ENCODE assay signal across 14 cellular contexts in the genomic region with DNA sequence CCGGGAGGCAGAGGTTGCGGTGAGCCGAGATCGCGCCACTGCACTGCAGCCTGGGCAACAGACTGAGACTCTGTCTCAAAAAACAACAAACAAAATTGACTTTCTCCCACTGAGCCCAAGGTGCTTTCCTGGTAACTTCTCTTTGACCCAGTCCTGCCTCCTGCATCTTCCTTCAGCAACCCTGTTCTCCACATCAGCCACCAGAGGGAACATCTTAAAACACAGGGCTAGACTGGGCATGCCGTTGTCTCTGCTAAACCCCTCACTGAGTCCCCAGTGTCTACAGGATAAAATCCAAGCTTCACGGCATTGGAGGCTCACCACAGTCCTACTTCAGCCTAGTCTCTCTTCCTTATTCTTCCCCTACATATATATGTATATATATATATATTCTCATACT. TPM values are rescaled to one million over a fixed set of nuclear protein-coding genes. Genes with fewer than 3 reads are reported as not detected.
A peak's percentile ranks its signal among the peaks of the same experiment; 100 is the strongest.
DNase-seq lines count a peak whose midpoint lies in the region; ATAC-seq, FAIRE-seq and TF ChIP-seq lines count a peak whose summit lies in the region.
"Had no signal": no experiment of that assay in that cellular context is flagged by ENCODE, and none has a peak within 500 bp of the region (broad histone marks: within the 10 kb centered on the region; RNA-seq: fewer than 3 reads in every experiment).

No MANE protein-coding gene starts in this region.

- POLR2A ChIA-PET in K562 (lab: Yijun Ruan, JAX), result interaction anchor here (0.6 kb wide), 1 partner anchor 9 kb away, joined by 3 read pairs; no protein-coding TSS in a partner anchor

- no peak for TF ChIP-seq RAD21 in K562 (CRISPR knock-in tag; conservative IDR thresholded peaks at IDR 0.05 in 1 of 2, IDR thresholded peaks at IDR 0.05 in 1 of 2)

- in situ Hi-C loops in KBM-7 (cut with MboI; ENCODE audit: low pct_unique_long_range_greater_than_20kb, low sequenced_read_pairs), result no loop called here
- in situ Hi-C loops in K562 (cut with MboI), result no loop called here

- CTCF ChIA-PET in K562 (lab: Yijun Ruan, JAX; ENCODE audit: low intra/inter-chr PET ratio), result no interaction called here

- peaks cover 32% of the 10 kb centered on the region for H3K27me3 Mint-ChIP-seq in nephron progenitor cell (ENCODE audit: low read depth, poor library complexity)

- peak overlapping the region; percentile 62 for H3K27ac Mint-ChIP-seq in nephron progenitor cell

- H4K20me1 ChIP-seq in K562 (replicated peaks; ENCODE audit: control insufficient read depth, insufficient read depth, low read length), result no peaks in the 10 kb centered on the region

- no peak overlapping the region for H3K9ac ChIP-seq in K562 (ENCODE audit: insufficient read depth in 1 of 2, low read depth in 2 of 2, low read length in 2 of 2)

- H3K9me1 ChIP-seq in K562 (ENCODE audit: control insufficient read depth, insufficient read depth, low read length), result no peaks in the 10 kb centered on the region

- H3K4me1 ChIP-seq in K562 (replicated peaks in 1 of 2; ENCODE audit: control insufficient read depth in 2 of 2, insufficient read depth in 2 of 2, low read length in 2 of 2), result no peaks in the 10 kb centered on the region

- peaks cover 25% of the 10 kb centered on the region for H3K4me1 Mint-ChIP-seq in nephron progenitor cell

- H3K27me3 ChIP-seq in K562 (ENCODE audit: control insufficient read depth in 2 of 2, insufficient read depth in 2 of 2, low read length in 2 of 2), result peaks cover 2 to 18% of the 10 kb centered on the region in 2 experiments; a peak in 3 of 5 replicates
- H3K27me3 ChIP-seq: tibial nerve had no signal

- ATAC-seq in K562, result peak; percentile 51; the same call in 2 of the 3 replicates
- ATAC-seq in HG02588 (IDR thresholded peaks at IDR 0.05; ENCODE audit: unreplicated experiment), result no peak
- ATAC-seq: GM12878 had no signal

- peak; percentile 6 for DNase-seq in DMS53 (lab: John Stamatoyannopoulos, UW)
- no peak for DNase-seq in DMS53 treated with DMSO at 0.1 percent for 48 hours (lab: John Stamatoyannopoulos, UW; ENCODE audit: unreplicated experiment)
- peak; percentile 35 for DNase-seq in KBM-7
- DNase-seq in K562 (ENCODE audit: extremely low read depth in 1 of 4, low spot score in 3 of 4), result no peak
- DNase-seq in nephron progenitor cell, result no peak
- DNase-seq in hippocampal formation (lab: John Stamatoyannopoulos, UW), result no peak
- DNase-seq in COR-L47 (lab: John Stamatoyannopoulos, UW), result no peak
- DNase-seq: NCI-H1417 had no signal

- H3K4me2 ChIP-seq in K562 (ENCODE audit: insufficient read depth, low read length), result no peak overlapping the region

- BruUV-seq in K562 (replicated peaks; lab: Mats Ljungman, UMichigan), result no TSS peak

- TF ChIP-seq CTCF in K562 (IDR thresholded peaks at IDR 0.05 in 2 of 3, conservative IDR thresholded peaks at IDR 0.05 in 1 of 3; ENCODE audit: insufficient read depth in 2 of 3, low read depth in 1 of 3, low read length in 3 of 3) (no peak), nephron progenitor cell (IDR thresholded peaks at IDR 0.05) (no peak)

- WGBS in K562 (ENCODE audit: insufficient coverage, low coverage, missing lambda C conversion rate), result 0% methylated on average over 7 of the region's 7 CpGs

- H3K9me3 ChIP-seq in K562 (replicated peaks; ENCODE audit: control insufficient read depth, insufficient read depth, low read depth, low read length), result no peaks in the 10 kb centered on the region
- H3K9me3 ChIP-seq: tibial nerve had no signal

- FAIRE-seq in K562 (lab: Jason Lieb, UNC), result no peak
- FAIRE-seq: A204.1, colon, GM12878 had no signal

- H3K36me3 Mint-ChIP-seq in nephron progenitor cell (ENCODE audit: low read depth), result no peaks in the 10 kb centered on the region

- H3K9me3 Mint-ChIP-seq in nephron progenitor cell, result no peaks in the 10 kb centered on the region

- no peak for TF ChIP-seq EP300 in K562 (IDR thresholded peaks at IDR 0.05; ENCODE audit: low read length)

- no peak overlapping the region for H3K27ac ChIP-seq in K562 (ENCODE audit: extremely low read depth, low read depth, low read length)
- H3K27ac ChIP-seq: tibial nerve had no signal

- no peaks in the 10 kb centered on the region for H3K79me2 ChIP-seq in K562 (ENCODE audit: control insufficient read depth, insufficient read depth, low read length)

- no peak overlapping the region for H2AFZ ChIP-seq in K562 (ENCODE audit: low read depth, low read length)

- H3K4me3 Mint-ChIP-seq in nephron progenitor cell, result no peak overlapping the region

- intact Hi-C loops in K562 (cut with micrococcal nuclease), result no loop called here

- H3K36me3 ChIP-seq in K562 (ENCODE audit: control insufficient read depth, insufficient read depth, low read length), result no peaks in the 10 kb centered on the region
- H3K36me3 ChIP-seq: tibial nerve had no signal

- no peak overlapping the region for H3K4me3 ChIP-seq in K562
- H3K4me3 ChIP-seq: GM12878, tibial nerve had no signal

- TF ChIP-seq POLR2A in K562 (conservative IDR thresholded peaks at IDR 0.05), result no peak

TF ChIP-seq in K562, 482 proteins besides CTCF, POLR2A, EP300 and RAD21 (continues in another document):
- TF ChIP-seq, protein P1, sequence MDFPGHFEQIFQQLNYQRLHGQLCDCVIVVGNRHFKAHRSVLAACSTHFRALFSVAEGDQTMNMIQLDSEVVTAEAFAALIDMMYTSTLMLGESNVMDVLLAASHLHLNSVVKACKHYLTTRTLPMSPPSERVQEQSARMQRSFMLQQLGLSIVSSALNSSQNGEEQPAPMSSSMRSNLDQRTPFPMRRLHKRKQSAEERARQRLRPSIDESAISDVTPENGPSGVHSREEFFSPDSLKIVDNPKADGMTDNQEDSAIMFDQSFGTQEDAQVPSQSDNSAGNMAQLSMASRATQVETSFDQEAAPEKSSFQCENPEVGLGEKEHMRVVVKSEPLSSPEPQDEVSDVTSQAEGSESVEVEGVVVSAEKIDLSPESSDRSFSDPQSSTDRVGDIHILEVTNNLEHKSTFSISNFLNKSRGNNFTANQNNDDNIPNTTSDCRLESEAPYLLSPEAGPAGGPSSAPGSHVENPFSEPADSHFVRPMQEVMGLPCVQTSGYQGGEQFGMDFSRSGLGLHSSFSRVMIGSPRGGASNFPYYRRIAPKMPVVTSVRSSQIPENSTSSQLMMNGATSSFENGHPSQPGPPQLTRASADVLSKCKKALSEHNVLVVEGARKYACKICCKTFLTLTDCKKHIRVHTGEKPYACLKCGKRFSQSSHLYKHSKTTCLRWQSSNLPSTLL (IDR thresholded peaks at IDR 0.05), result no peak
- TF ChIP-seq SAFB (IDR thresholded peaks at IDR 0.05; ENCODE audit: borderline replicate concordance, low read depth, low read length) (no peak), ZNF79 (CRISPR knock-in tag; IDR thresholded peaks at IDR 0.05; ENCODE audit: low read depth) (no peak), ZSCAN32 (CRISPR knock-in tag; IDR thresholded peaks at IDR 0.05) (no peak), SMARCA4 (IDR thresholded peaks at IDR 0.05) (no peak), ILK (tag; IDR thresholded peaks at IDR 0.05; ENCODE audit: borderline replicate concordance, low read depth) (no peak)
- TF ChIP-seq, protein P2, sequence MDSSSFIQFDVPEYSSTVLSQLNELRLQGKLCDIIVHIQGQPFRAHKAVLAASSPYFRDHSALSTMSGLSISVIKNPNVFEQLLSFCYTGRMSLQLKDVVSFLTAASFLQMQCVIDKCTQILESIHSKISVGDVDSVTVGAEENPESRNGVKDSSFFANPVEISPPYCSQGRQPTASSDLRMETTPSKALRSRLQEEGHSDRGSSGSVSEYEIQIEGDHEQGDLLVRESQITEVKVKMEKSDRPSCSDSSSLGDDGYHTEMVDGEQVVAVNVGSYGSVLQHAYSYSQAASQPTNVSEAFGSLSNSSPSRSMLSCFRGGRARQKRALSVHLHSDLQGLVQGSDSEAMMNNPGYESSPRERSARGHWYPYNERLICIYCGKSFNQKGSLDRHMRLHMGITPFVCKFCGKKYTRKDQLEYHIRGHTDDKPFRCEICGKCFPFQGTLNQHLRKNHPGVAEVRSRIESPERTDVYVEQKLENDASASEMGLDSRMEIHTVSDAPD (CRISPR knock-in tag; IDR thresholded peaks at IDR 0.05), result no peak
- TF ChIP-seq, protein P3, sequence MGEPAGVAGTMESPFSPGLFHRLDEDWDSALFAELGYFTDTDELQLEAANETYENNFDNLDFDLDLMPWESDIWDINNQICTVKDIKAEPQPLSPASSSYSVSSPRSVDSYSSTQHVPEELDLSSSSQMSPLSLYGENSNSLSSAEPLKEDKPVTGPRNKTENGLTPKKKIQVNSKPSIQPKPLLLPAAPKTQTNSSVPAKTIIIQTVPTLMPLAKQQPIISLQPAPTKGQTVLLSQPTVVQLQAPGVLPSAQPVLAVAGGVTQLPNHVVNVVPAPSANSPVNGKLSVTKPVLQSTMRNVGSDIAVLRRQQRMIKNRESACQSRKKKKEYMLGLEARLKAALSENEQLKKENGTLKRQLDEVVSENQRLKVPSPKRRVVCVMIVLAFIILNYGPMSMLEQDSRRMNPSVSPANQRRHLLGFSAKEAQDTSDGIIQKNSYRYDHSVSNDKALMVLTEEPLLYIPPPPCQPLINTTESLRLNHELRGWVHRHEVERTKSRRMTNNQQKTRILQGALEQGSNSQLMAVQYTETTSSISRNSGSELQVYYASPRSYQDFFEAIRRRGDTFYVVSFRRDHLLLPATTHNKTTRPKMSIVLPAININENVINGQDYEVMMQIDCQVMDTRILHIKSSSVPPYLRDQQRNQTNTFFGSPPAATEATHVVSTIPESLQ (CRISPR knock-in tag; IDR thresholded peaks at IDR 0.05), result no peak

RNA-seq across cellular contexts. Expression of a gene that starts 39.8 kb away (rescaled TPM):
- not detected in 2 replicates for total RNA-seq in K562 (2011; cell fraction: chromatin; rRNA removed; ENCODE audit: low replicate concordance)
- total RNA-seq in K562 (2011; cell fraction: nucleolus; rRNA removed), result not detected in 2 replicates
- total RNA-seq in K562 (2011; cell fraction: nucleoplasm; rRNA removed), result not detected in 2 replicates
- total RNA-seq in K562 (2014; rRNA removed) (not detected in 2 replicates), K562 (2014; rRNA removed; fragmentation: Illumina TruSeq; extraction: Trizol) (not detected in 2 replicates), K562 (2015; rRNA removed; fragmentation: Illumina TruSeq; extraction: Trizol) (not detected in 2 replicates), K562 (2021) (not detected in 2 replicates)
- polyA plus RNA-seq in K562 (2011; rRNA removed) (not detected in 2 replicates), K562 (2014; fragmentation: Illumina TruSeq; extraction: Trizol) (not detected in 2 replicates), K562 (2014; fragmentation: Nextera tagmentation; extraction: Ambion mirVana) (not detected), K562 (2014; rRNA removed) (not detected in 2 replicates)
- polyA plus RNA-seq in K562 (2011; cell fraction: cytosol; rRNA removed), result not detected in 2 replicates
- polyA plus RNA-seq in K562 (2011; cell fraction: nucleus; rRNA removed), result not detected in 2 replicates
- polyA plus RNA-seq in K562 (2012), result not detected in 2 replicates
- polyA minus RNA-seq in K562 (2011; rRNA and poly(A)+ RNA removed), result not detected in 2 replicates
- not detected in 2 replicates for polyA minus RNA-seq in K562 (2011; cell fraction: cytosol; rRNA and poly(A)+ RNA removed)
- not detected in 2 replicates for polyA minus RNA-seq in K562 (2011; cell fraction: nucleus; rRNA and poly(A)+ RNA removed)
- polyA plus RNA-seq: neural cell had no signal

Comparison
In these comparisons a context has a peak if more than half of its experiments do, and no peak if none do; other contexts are left out.
1. DNase-seq: peak in DMS53 (single experiment) and KBM-7 (single experiment); none in DMS53 treated with DMSO at 0.1 percent for 48 hours (single experiment), K562 (0 of 4), nephron progenitor cell (single experiment), hippocampal formation (0 of 2) and COR-L47 (single experiment).